Comparison of ENCODE assay signal across 17 cellular contexts in genomic region chrX:70504772-70505450, GRCh38.
A peak's percentile ranks its signal among the peaks of the same experiment; 100 is the strongest.
DNase-seq lines count a peak whose midpoint lies in the region; ATAC-seq, FAIRE-seq and TF ChIP-seq lines count a peak whose summit lies in the region.
"Had no signal": no experiment of that assay in that cellular context is flagged by ENCODE, and none has a peak within 500 bp of the region (broad histone marks: within the 10 kb centered on the region; RNA-seq: fewer than 3 reads in every experiment).

No MANE protein-coding gene starts in this region.

- H3K27ac Mint-ChIP-seq in Caco-2 (ENCODE audit: unreplicated experiment) = no peak overlapping the region
- H3K27ac Mint-ChIP-seq: activated naive CD8-positive, alpha-beta T cell; endodermal cell; type B pancreatic cell had no signal

- CTCF ChIA-PET in H1 (lab: Charles Lee; ENCODE audit: partially characterized antibody) (interaction anchor here (0.7 to 1.2 kb wide), 5 partner anchors 10 to 160 kb away, joined by 3 to 5 read pairs (median 3); no protein-coding TSS in a partner anchor), Caco-2 (lab: Charles Lee) (no interaction called here)

- no peak overlapping the region for H2BK5ac ChIP-seq in H1 (ENCODE audit: low read depth, low read length)

- H3K4me1 ChIP-seq in H1 (replicated peaks in 1 of 4; ENCODE audit: control insufficient read depth in 3 of 4, insufficient read depth in 4 of 4, low read length in 3 of 4) (peaks cover 0 to 4% (median 1%) of the 10 kb centered on the region in 4 experiments; a peak in 3 of 7 replicates), Caco-2 (no peaks in the 10 kb centered on the region)
- H3K4me1 ChIP-seq: left lung, prostate gland had no signal

- no peak overlapping the region for H3K14ac ChIP-seq in H1 (ENCODE audit: insufficient read length)

- H3K4me3 Mint-ChIP-seq in Caco-2 (ENCODE audit: unreplicated experiment) = no peak overlapping the region
- H3K4me3 Mint-ChIP-seq: activated naive CD8-positive, alpha-beta T cell; endodermal cell; type B pancreatic cell had no signal

- H4K91ac ChIP-seq in H1 (replicated peaks; ENCODE audit: insufficient read length, low read length) = no peak overlapping the region

- H3K4me3 ChIP-seq in H1 (ENCODE audit: extremely low read depth in 1 of 4, insufficient read depth in 2 of 4, low read depth in 3 of 4, low read length in 4 of 4) (no peak overlapping the region), Caco-2 (ENCODE audit: low read depth, low read length) (no peak overlapping the region)
- H3K4me3 ChIP-seq: left lung, PC-9, prostate gland had no signal

- H3K79me2 ChIP-seq in H1 (ENCODE audit: control insufficient read depth in 1 of 2, insufficient read depth in 2 of 2, low read length in 2 of 2) = no peaks in the 10 kb centered on the region

- H4K20me1 ChIP-seq in H1 (replicated peaks in 1 of 2; ENCODE audit: control insufficient read depth in 1 of 2, insufficient read depth in 2 of 2, low read length in 2 of 2) = peaks cover 0 to 5% of the 10 kb centered on the region in 2 experiments

- H4K8ac ChIP-seq in H1 (ENCODE audit: extremely low read depth, insufficient read depth, low read length) = no peak overlapping the region

- WGBS in H1 (ENCODE audit: extremely low coverage in 1 of 2, insufficient coverage in 1 of 2, insufficient read length in 1 of 2, insufficient replicate concordance in 2 of 2, low coverage in 1 of 2, low lambda C conversion rate in 2 of 2, missing lambda C conversion rate in 1 of 2), 2 experiments = 76% methylated on average over 6 of the region's 6 CpGs; no CpG with 5 or more reads in 1 of the 2 experiments

- no peak overlapping the region for H3K18ac ChIP-seq in H1 (ENCODE audit: extremely low read depth, low read length)

- no peak for TF ChIP-seq CTCF in H1 (IDR thresholded peaks at IDR 0.05; ENCODE audit: control extremely low read depth in 1 of 3, insufficient read depth in 1 of 3, low read depth in 1 of 3, low read length in 3 of 3)
- TF ChIP-seq CTCF in Caco-2 (IDR thresholded peaks at IDR 0.05; ENCODE audit: insufficient read depth in 1 of 2, low read depth in 1 of 2, low read length in 1 of 2, severe bottlenecking in 1 of 2, unreplicated experiment in 1 of 2) = no peak

- H3K23ac ChIP-seq in H1 (ENCODE audit: insufficient read length) = no peak overlapping the region

- no peak overlapping the region for H3K56ac ChIP-seq in H1 (replicated peaks; ENCODE audit: insufficient read length, low read depth, low read length)

- no peak overlapping the region for H2AK5ac ChIP-seq in H1 (ENCODE audit: low read depth, low read length)

- TF ChIP-seq RAD21 in H1 (IDR thresholded peaks at IDR 0.05 in 1 of 2, conservative IDR thresholded peaks at IDR 0.05 in 1 of 2; ENCODE audit: low read depth in 2 of 2, low read length in 2 of 2) = no peak

- no peak overlapping the region for H3K4me2 ChIP-seq in H1 (ENCODE audit: insufficient read depth in 1 of 2, low read depth in 2 of 2, low read length in 2 of 2)
- H3K4me2 ChIP-seq: PC-9, SK-N-SH had no signal

- no peak overlapping the region for H2BK12ac ChIP-seq in H1 (ENCODE audit: low read depth, low read length)

- DNase-seq in activated naive CD4-positive, alpha-beta T cell treated with Interleukin-2 at 50 U/mL for 16 hours = peak; percentile 37
- no peak for DNase-seq in activated naive CD4-positive, alpha-beta T cell (lab: John Stamatoyannopoulos, UW)
- peak; percentile 36 to 53 for DNase-seq in activated CD4-positive, alpha-beta T cell treated with anti-CD3 and anti-CD28 coated beads, Interleukin-2, amount 50 U/mL, for 48 hours
- DNase-seq in H1 (ENCODE audit: low read depth in 1 of 2, low spot score in 2 of 2) (no peak), Caco-2 (no peak)
- DNase-seq in stimulated activated naive CD8-positive, alpha-beta T cell treated with anti-CD3 and anti-CD28 coated beads, Interleukin-15, Interleukin-2, amounts not matched to agents 100 U/mL and 50 U/mL, for 24 hours = peak; percentile 18
- DNase-seq: endodermal cell, left lung, NCI-H146, NCI-H510A, PC-9, SK-N-SH had no signal

- no peaks in the 10 kb centered on the region for H3K27me3 Mint-ChIP-seq in Caco-2 (ENCODE audit: insufficient read depth, unreplicated experiment)
- H3K27me3 Mint-ChIP-seq: activated naive CD8-positive, alpha-beta T cell; type B pancreatic cell had no signal

- H3K9ac ChIP-seq in H1 (replicated peaks in 1 of 4; ENCODE audit: extremely low read depth in 1 of 4, low read depth in 3 of 4, low read length in 3 of 4) = no peak overlapping the region
- H3K9ac ChIP-seq: SK-N-SH had no signal

- no peak overlapping the region for H3K27ac ChIP-seq in H1 (ENCODE audit: low read depth, low read length)
- H3K27ac ChIP-seq: left lung, PC-9, prostate gland had no signal

- no peaks in the 10 kb centered on the region for H3K79me1 ChIP-seq in H1 (ENCODE audit: low read depth, low read length)

- intact Hi-C loops in Caco-2 (cut with micrococcal nuclease; ENCODE audit: unreplicated experiment) = loop anchor here (10.0 kb wide), 1 partner anchor 50 kb away; no protein-coding TSS in a partner anchor

- H3K36me3 ChIP-seq in H1 (ENCODE audit: control insufficient read depth in 2 of 4, insufficient read depth in 4 of 4, low read length in 3 of 4) (peaks cover 4 to 49% (median 16%) of the 10 kb centered on the region in 4 experiments; a peak in 6 of 8 replicates), Caco-2 (ENCODE audit: control insufficient read depth, insufficient read depth, low read length) (no peaks in the 10 kb centered on the region)
- H3K36me3 ChIP-seq: prostate gland had no signal

- ATAC-seq in stimulated activated naive CD8-positive, alpha-beta T cell treated with anti-CD3 and anti-CD28 coated beads, Interleukin-15, Interleukin-2, amounts not matched to agents 100 U/mL and 50 U/mL, for 24 hours = peak; percentile 75
- ATAC-seq in GM19467 (IDR thresholded peaks at IDR 0.05; ENCODE audit: unreplicated experiment) = no peak
- ATAC-seq in GM18505 (IDR thresholded peaks at IDR 0.05; ENCODE audit: unreplicated experiment) = no peak

- peaks cover 12% of the 10 kb centered on the region for H3K4me1 Mint-ChIP-seq in Caco-2 (ENCODE audit: low read depth, unreplicated experiment)

- no peak for TF ChIP-seq EP300 in H1 (IDR thresholded peaks at IDR 0.05; ENCODE audit: borderline replicate concordance in 1 of 2, low read depth in 2 of 2, low read length in 2 of 2)

- BruUV-seq in Caco-2 (replicated peaks; lab: Mats Ljungman, UMichigan) = no TSS peak

- TF ChIP-seq POLR2A in H1 (IDR thresholded peaks at IDR 0.05; ENCODE audit: control extremely low read depth in 1 of 2, low read depth in 2 of 2, low read length in 2 of 2) = no peak
- TF ChIP-seq POLR2A in GM18505 (IDR thresholded peaks at IDR 0.05; ENCODE audit: borderline replicate concordance, extremely low read depth, insufficient read depth, insufficient read length) = no peak

- H2BK20ac ChIP-seq in H1 (ENCODE audit: low read length) = no peak overlapping the region

- H3K27me3 ChIP-seq in H1 (replicated peaks in 1 of 4; ENCODE audit: control insufficient read depth in 3 of 4, extremely low read depth in 1 of 4, insufficient read depth in 3 of 4, low read length in 3 of 4) = no peaks in the 10 kb centered on the region
- no peaks in the 10 kb centered on the region for H3K27me3 ChIP-seq in Caco-2 (replicated peaks; ENCODE audit: control insufficient read depth, insufficient read depth, low read length)
- H3K27me3 ChIP-seq: left lung had no signal

- no peak for FAIRE-seq in H1 (lab: Jason Lieb, UNC)

- H3K23me2 ChIP-seq in H1 (ENCODE audit: low read depth, low read length) = no peaks in the 10 kb centered on the region

- no peak overlapping the region for H2AFZ ChIP-seq in H1 (ENCODE audit: low read length)
- H2AFZ ChIP-seq: PC-9 had no signal

- POLR2A ChIA-PET in H1 (lab: Charles Lee; ENCODE audit: partially characterized antibody) = interaction anchor here (0.6 to 1.8 kb wide), 6 partner anchors 24 to 87 kb away, joined by 3 to 7 read pairs (median 4); partner anchors contain the start of gene GDPD2
- POLR2A ChIA-PET in Caco-2 (lab: Charles Lee) = no interaction called here

- no peaks in the 10 kb centered on the region for H3K9me3 Mint-ChIP-seq in Caco-2 (ENCODE audit: unreplicated experiment)

- no peak overlapping the region for H4K5ac ChIP-seq in H1 (ENCODE audit: insufficient read length, low read depth, low read length)

- H2BK15ac ChIP-seq in H1 (ENCODE audit: low read length) = no peak overlapping the region

- no peak overlapping the region for H3K4ac ChIP-seq in H1 (replicated peaks; ENCODE audit: insufficient read length, low read depth, low read length)

- H2BK120ac ChIP-seq in H1 (replicated peaks; ENCODE audit: low read depth, low read length) = no peak overlapping the region

- no peaks in the 10 kb centered on the region for H3K9me3 ChIP-seq in H1 (ENCODE audit: insufficient read depth in 2 of 2, low read depth in 1 of 2, low read length in 1 of 2)
- no peaks in the 10 kb centered on the region for H3K9me3 ChIP-seq in Caco-2
- H3K9me3 ChIP-seq: left lung, prostate gland, SK-N-SH had no signal

- H3K36me3 Mint-ChIP-seq in Caco-2 (ENCODE audit: insufficient read depth, unreplicated experiment) = peaks cover 24% of the 10 kb centered on the region

TF ChIP-seq in H1, 55 proteins besides CTCF, POLR2A, EP300 and RAD21:
- peak; percentile 14; the same call in 1 of the 2 replicates for TF ChIP-seq POLR2AphosphoS5 (IDR thresholded peaks at IDR 0.05; ENCODE audit: low read depth, low read length)
- TF ChIP-seq BACH1 (IDR thresholded peaks at IDR 0.05; ENCODE audit: low read length) = no peak

Comparison
In these comparisons a context has a peak if more than half of its experiments do, and no peak if none do; other contexts are left out.
1. DNase-seq: peak in activated naive CD4-positive, alpha-beta T cell treated with Interleukin-2 at 50 U/mL for 16 hours (single experiment), activated CD4-positive, alpha-beta T cell treated with anti-CD3 and anti-CD28 coated beads, Interleukin-2, amount 50 U/mL, for 48 hours (2 of 2) and stimulated activated naive CD8-positive, alpha-beta T cell treated with anti-CD3 and anti-CD28 coated beads, Interleukin-15, Interleukin-2, amounts not matched to agents 100 U/mL and 50 U/mL, for 24 hours (single experiment); none in activated naive CD4-positive, alpha-beta T cell (0 of 4), H1 (0 of 2) and Caco-2 (0 of 2).